Comparison of ENCODE assay signal across 3 cellular contexts in the genomic region with DNA sequence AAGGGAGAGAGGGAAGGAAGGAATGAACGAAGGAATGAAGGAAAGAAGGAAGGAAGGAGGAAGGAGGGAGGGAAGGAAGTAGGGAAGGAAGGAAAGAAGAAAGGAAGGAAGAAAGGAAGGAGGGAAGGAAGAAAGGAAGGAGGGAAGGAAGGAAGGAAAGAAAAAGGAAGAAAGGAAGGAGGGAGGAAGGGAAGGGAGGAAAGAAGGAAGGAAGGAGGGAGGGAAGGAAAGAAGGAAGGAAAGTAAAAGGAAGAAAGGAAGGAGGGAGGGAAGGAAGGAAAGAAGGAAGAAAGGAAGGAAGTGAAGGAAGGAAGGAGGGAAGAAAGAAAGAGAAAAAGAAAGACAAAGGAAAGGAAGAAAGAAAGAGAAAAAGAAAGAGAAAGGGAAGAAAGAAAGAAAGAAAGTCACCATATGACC.
A peak's percentile ranks its signal among the peaks of the same experiment; 100 is the strongest.
TF ChIP-seq lines count a peak whose summit lies in the region.

No MANE protein-coding gene starts in this region.

TF ChIP-seq in HepG2, 621 proteins besides CTCF, POLR2A, EP300 and RAD21 (continued from another document and continues in another):
- TF ChIP-seq NFRKB (IDR thresholded peaks at IDR 0.05) (peak; percentile 55; the same call in 1 of the 2 replicates), ARNT (IDR thresholded peaks at IDR 0.05) (peak; percentile 75; the same call in 1 of the 2 replicates), ATM (IDR thresholded peaks at IDR 0.05; ENCODE audit: borderline replicate concordance) (peak; percentile 87; the same call in 1 of the 2 replicates)
- TF ChIP-seq, protein P1, sequence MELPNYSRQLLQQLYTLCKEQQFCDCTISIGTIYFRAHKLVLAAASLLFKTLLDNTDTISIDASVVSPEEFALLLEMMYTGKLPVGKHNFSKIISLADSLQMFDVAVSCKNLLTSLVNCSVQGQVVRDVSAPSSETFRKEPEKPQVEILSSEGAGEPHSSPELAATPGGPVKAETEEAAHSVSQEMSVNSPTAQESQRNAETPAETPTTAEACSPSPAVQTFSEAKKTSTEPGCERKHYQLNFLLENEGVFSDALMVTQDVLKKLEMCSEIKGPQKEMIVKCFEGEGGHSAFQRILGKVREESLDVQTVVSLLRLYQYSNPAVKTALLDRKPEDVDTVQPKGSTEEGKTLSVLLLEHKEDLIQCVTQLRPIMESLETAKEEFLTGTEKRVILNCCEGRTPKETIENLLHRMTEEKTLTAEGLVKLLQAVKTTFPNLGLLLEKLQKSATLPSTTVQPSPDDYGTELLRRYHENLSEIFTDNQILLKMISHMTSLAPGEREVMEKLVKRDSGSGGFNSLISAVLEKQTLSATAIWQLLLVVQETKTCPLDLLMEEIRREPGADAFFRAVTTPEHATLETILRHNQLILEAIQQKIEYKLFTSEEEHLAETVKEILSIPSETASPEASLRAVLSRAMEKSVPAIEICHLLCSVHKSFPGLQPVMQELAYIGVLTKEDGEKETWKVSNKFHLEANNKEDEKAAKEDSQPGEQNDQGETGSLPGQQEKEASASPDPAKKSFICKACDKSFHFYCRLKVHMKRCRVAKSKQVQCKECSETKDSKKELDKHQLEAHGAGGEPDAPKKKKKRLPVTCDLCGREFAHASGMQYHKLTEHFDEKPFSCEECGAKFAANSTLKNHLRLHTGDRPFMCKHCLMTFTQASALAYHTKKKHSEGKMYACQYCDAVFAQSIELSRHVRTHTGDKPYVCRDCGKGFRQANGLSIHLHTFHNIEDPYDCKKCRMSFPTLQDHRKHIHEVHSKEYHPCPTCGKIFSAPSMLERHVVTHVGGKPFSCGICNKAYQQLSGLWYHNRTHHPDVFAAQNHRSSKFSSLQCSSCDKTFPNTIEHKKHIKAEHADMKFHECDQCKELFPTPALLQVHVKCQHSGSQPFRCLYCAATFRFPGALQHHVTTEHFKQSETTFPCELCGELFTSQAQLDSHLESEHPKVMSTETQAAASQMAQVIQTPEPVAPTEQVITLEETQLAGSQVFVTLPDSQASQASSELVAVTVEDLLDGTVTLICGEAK (IDR thresholded peaks at IDR 0.05) = peak; percentile 33; the same call in 1 of the 2 replicates
- TF ChIP-seq, protein P1 (CRISPR knock-in tag; IDR thresholded peaks at IDR 0.05) = no peak

TF ChIP-seq in WTC11, 78 proteins besides CTCF, POLR2A, EP300 and RAD21 (continued from another document):
- TF ChIP-seq, protein P2, sequence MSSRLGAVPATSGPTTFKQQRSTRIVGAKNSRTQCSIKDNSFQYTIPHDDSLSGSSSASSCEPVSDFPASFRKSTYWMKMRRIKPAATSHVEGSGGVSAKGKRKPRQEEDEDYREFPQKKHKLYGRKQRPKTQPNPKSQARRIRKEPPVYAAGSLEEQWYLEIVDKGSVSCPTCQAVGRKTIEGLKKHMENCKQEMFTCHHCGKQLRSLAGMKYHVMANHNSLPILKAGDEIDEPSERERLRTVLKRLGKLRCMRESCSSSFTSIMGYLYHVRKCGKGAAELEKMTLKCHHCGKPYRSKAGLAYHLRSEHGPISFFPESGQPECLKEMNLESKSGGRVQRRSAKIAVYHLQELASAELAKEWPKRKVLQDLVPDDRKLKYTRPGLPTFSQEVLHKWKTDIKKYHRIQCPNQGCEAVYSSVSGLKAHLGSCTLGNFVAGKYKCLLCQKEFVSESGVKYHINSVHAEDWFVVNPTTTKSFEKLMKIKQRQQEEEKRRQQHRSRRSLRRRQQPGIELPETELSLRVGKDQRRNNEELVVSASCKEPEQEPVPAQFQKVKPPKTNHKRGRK (CRISPR knock-in tag; IDR thresholded peaks at IDR 0.05; ENCODE audit: borderline replicate concordance) = peak; percentile 92
- no peak for TF ChIP-seq SOX15 (CRISPR knock-in tag; IDR thresholded peaks at IDR 0.05)
- TF ChIP-seq, protein P3, sequence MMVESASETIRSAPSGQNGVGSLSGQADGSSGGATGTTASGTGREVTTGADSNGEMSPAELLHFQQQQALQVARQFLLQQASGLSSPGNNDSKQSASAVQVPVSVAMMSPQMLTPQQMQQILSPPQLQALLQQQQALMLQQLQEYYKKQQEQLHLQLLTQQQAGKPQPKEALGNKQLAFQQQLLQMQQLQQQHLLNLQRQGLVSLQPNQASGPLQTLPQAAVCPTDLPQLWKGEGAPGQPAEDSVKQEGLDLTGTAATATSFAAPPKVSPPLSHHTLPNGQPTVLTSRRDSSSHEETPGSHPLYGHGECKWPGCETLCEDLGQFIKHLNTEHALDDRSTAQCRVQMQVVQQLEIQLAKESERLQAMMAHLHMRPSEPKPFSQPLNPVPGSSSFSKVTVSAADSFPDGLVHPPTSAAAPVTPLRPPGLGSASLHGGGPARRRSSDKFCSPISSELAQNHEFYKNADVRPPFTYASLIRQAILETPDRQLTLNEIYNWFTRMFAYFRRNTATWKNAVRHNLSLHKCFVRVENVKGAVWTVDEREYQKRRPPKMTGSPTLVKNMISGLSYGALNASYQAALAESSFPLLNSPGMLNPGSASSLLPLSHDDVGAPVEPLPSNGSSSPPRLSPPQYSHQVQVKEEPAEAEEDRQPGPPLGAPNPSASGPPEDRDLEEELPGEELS (CRISPR knock-in tag; IDR thresholded peaks at IDR 0.05) = no peak
- TF ChIP-seq NR3C1 (CRISPR knock-in tag; conservative IDR thresholded peaks at IDR 0.05; ENCODE audit: low read depth) = no peak
- TF ChIP-seq, protein P4, sequence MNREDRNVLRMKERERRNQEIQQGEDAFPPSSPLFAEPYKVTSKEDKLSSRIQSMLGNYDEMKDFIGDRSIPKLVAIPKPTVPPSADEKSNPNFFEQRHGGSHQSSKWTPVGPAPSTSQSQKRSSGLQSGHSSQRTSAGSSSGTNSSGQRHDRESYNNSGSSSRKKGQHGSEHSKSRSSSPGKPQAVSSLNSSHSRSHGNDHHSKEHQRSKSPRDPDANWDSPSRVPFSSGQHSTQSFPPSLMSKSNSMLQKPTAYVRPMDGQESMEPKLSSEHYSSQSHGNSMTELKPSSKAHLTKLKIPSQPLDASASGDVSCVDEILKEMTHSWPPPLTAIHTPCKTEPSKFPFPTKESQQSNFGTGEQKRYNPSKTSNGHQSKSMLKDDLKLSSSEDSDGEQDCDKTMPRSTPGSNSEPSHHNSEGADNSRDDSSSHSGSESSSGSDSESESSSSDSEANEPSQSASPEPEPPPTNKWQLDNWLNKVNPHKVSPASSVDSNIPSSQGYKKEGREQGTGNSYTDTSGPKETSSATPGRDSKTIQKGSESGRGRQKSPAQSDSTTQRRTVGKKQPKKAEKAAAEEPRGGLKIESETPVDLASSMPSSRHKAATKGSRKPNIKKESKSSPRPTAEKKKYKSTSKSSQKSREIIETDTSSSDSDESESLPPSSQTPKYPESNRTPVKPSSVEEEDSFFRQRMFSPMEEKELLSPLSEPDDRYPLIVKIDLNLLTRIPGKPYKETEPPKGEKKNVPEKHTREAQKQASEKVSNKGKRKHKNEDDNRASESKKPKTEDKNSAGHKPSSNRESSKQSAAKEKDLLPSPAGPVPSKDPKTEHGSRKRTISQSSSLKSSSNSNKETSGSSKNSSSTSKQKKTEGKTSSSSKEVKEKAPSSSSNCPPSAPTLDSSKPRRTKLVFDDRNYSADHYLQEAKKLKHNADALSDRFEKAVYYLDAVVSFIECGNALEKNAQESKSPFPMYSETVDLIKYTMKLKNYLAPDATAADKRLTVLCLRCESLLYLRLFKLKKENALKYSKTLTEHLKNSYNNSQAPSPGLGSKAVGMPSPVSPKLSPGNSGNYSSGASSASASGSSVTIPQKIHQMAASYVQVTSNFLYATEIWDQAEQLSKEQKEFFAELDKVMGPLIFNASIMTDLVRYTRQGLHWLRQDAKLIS (CRISPR knock-in tag; IDR thresholded peaks at IDR 0.05; ENCODE audit: borderline replicate concordance) = no peak

TF ChIP-seq in K562, 482 proteins besides CTCF, POLR2A, EP300 and RAD21:
- TF ChIP-seq, protein P5, sequence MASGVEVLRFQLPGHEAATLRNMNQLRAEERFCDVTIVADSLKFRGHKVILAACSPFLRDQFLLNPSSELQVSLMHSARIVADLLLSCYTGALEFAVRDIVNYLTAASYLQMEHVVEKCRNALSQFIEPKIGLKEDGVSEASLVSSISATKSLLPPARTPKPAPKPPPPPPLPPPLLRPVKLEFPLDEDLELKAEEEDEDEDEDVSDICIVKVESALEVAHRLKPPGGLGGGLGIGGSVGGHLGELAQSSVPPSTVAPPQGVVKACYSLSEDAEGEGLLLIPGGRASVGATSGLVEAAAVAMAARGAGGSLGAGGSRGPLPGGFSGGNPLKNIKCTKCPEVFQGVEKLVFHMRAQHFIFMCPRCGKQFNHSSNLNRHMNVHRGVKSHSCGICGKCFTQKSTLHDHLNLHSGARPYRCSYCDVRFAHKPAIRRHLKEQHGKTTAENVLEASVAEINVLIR (CRISPR knock-in tag; IDR thresholded peaks at IDR 0.05) = no peak
- TF ChIP-seq FOXK2 (conservative IDR thresholded peaks at IDR 0.05 in 1 of 2, IDR thresholded peaks at IDR 0.05 in 1 of 2; ENCODE audit: low read depth in 2 of 2) (no peak), OTX1 (CRISPR knock-in tag; IDR thresholded peaks at IDR 0.05) (0 out of 2 replicates have a peak, but pooled peaks have one; percentile 5)
- TF ChIP-seq, protein P6, sequence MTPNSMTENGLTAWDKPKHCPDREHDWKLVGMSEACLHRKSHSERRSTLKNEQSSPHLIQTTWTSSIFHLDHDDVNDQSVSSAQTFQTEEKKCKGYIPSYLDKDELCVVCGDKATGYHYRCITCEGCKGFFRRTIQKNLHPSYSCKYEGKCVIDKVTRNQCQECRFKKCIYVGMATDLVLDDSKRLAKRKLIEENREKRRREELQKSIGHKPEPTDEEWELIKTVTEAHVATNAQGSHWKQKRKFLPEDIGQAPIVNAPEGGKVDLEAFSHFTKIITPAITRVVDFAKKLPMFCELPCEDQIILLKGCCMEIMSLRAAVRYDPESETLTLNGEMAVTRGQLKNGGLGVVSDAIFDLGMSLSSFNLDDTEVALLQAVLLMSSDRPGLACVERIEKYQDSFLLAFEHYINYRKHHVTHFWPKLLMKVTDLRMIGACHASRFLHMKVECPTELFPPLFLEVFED (CRISPR knock-in tag; conservative IDR thresholded peaks at IDR 0.05) = peak; percentile 69; the same call in 1 of the 2 replicates
- TF ChIP-seq, protein P2 (tag; IDR thresholded peaks at IDR 0.05) = peak; percentile 93
